10 cellular contexts compared by ENCODE assay signal in the genomic region with DNA sequence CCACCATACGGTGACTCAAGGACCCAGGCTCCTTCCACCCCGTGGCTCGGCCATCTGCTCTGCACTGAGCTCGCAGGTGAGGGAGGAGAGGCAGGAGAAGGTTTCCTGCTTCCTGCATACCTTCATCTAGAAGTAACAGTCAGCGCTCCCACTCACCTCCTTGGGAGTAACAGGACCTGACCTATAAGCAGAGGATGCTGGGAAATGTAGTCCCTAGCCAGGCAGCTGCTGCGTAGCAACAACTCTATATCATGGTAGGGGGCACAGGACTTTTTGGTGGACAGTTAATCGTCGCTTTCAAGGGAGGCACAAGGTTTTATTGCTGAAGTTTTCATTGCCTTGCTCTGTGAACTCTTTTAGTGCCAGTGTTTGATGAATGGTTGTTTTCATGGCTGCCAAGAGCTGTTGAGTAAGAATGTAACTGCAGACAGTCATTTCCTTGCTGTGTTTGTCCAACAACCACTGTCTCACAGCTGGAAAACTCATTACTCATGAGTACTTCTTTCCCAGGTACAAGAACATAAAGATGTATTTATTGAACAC. TPM values are rescaled to one million over a fixed set of nuclear protein-coding genes. Genes with fewer than 3 reads are reported as not detected.
DNase-seq lines count a peak whose midpoint lies in the region; ATAC-seq and TF ChIP-seq lines count a peak whose summit lies in the region.
"Had no signal": no experiment of that assay in that cellular context is flagged by ENCODE, and none has a peak within 500 bp of the region (broad histone marks: within the 10 kb centered on the region; RNA-seq: fewer than 3 reads in every experiment).

No MANE protein-coding gene starts in this region.

- no peaks in the 10 kb centered on the region for H3K36me3 Mint-ChIP-seq in activated naive CD8-positive, alpha-beta T cell treated with anti-CD3 and anti-CD28 coated beads for 36 hours
- H3K36me3 Mint-ChIP-seq in activated CD4-positive, alpha-beta memory T cell treated with anti-CD3 and anti-CD28 coated beads for 36 hours = no peaks in the 10 kb centered on the region
- no peaks in the 10 kb centered on the region for H3K36me3 Mint-ChIP-seq in CD8-positive, alpha-beta memory T cell

- TF ChIP-seq CTCF in gastroesophageal sphincter (IDR thresholded peaks at IDR 0.05) (no peak), prostate gland (IDR thresholded peaks at IDR 0.05) (no peak)

- H3K9me3 ChIP-seq in ES-I3 (ENCODE audit: control insufficient read depth, insufficient read depth, low read length) = no peaks in the 10 kb centered on the region
- no peaks in the 10 kb centered on the region for H3K9me3 ChIP-seq in gastroesophageal sphincter
- H3K9me3 ChIP-seq in prostate gland = no peaks in the 10 kb centered on the region
- no peaks in the 10 kb centered on the region for H3K9me3 ChIP-seq in CD8-positive, alpha-beta memory T cell (ENCODE audit: low read length)
- H3K9me3 ChIP-seq: esophagus squamous epithelium had no signal

- H3K36me3 ChIP-seq in ES-I3 (ENCODE audit: insufficient read depth, low read length) (no peaks in the 10 kb centered on the region), gastroesophageal sphincter (peaks cover 0 to 7% of the 10 kb centered on the region in 2 donors), prostate gland (no peaks in the 10 kb centered on the region)
- H3K36me3 ChIP-seq in CD8-positive, alpha-beta memory T cell (ENCODE audit: insufficient read depth, low read length) = no peaks in the 10 kb centered on the region
- H3K36me3 ChIP-seq: esophagus squamous epithelium had no signal

- POLR2A ChIA-PET in activated CD4-positive, alpha-beta memory T cell treated with anti-CD3 and anti-CD28 coated beads for 36 hours (lab: Charles Lee) = interaction anchor here (0.9 kb wide), 1 partner anchor 10 kb away, joined by 3 read pairs; the partner anchor contains the start of gene ZFYVE27
- POLR2A ChIA-PET in CD8-positive, alpha-beta memory T cell (lab: Charles Lee) = no interaction called here

- peaks cover 2% of the 10 kb centered on the region for H3K4me1 Mint-ChIP-seq in activated naive CD8-positive, alpha-beta T cell treated with anti-CD3 and anti-CD28 coated beads for 36 hours
- H3K4me1 Mint-ChIP-seq in activated CD4-positive, alpha-beta memory T cell treated with anti-CD3 and anti-CD28 coated beads for 36 hours (ENCODE audit: low read depth) = peaks cover 6% of the 10 kb centered on the region
- H3K4me1 Mint-ChIP-seq in CD8-positive, alpha-beta memory T cell = no peaks in the 10 kb centered on the region

- peak; percentile 78 for ATAC-seq in gastroesophageal sphincter
- no peak for ATAC-seq in GM18520 (IDR thresholded peaks at IDR 0.05; ENCODE audit: unreplicated experiment)

- intact Hi-C loops in prostate gland (cut with DNase I) = no loop called here
- intact Hi-C loops in activated CD4-positive, alpha-beta memory T cell treated with anti-CD3 and anti-CD28 coated beads for 36 hours (cut with micrococcal nuclease) = no loop called here

- 46% methylated on average over 6 of the region's 8 CpGs; no CpG with 5 or more reads in 1 of the 2 donors for WGBS in gastroesophageal sphincter (ENCODE audit: low coverage in 1 of 2), 2 donors
- 32% methylated on average over 8 of the region's 8 CpGs for WGBS in prostate gland

- TF ChIP-seq POLR2A in gastroesophageal sphincter (IDR thresholded peaks at IDR 0.05) (no peak), prostate gland (IDR thresholded peaks at IDR 0.05) (peak; percentile 8)

- H3K4me1 ChIP-seq in ES-I3 (ENCODE audit: insufficient read depth, low read length) (no peaks in the 10 kb centered on the region), gastroesophageal sphincter (peaks cover 0 to 43% (median 2%) of the 10 kb centered on the region in 3 donors), prostate gland (replicated peaks) (no peaks in the 10 kb centered on the region)
- no peaks in the 10 kb centered on the region for H3K4me1 ChIP-seq in CD8-positive, alpha-beta memory T cell (ENCODE audit: insufficient read depth, low read length)

- CTCF ChIA-PET in activated CD4-positive, alpha-beta memory T cell treated with anti-CD3 and anti-CD28 coated beads for 36 hours (lab: Charles Lee) = interaction anchor here (0.9 to 16.8 kb wide), 5 partner anchors 8 to 50 kb away, joined by 3 to 588 read pairs (median 3); partner anchors contain the start of genes MARVELD1 and ZFYVE27
- CTCF ChIA-PET in CD8-positive, alpha-beta memory T cell (lab: Charles Lee) = interaction anchor here (1.2 to 2.6 kb wide), 2 partner anchors 17 to 25 kb away, joined by 4 to 10 read pairs; no protein-coding TSS in a partner anchor

- no peak overlapping the region for H3K4me3 Mint-ChIP-seq in activated naive CD8-positive, alpha-beta T cell treated with anti-CD3 and anti-CD28 coated beads for 36 hours
- H3K4me3 Mint-ChIP-seq in activated CD4-positive, alpha-beta memory T cell treated with anti-CD3 and anti-CD28 coated beads for 36 hours = no peak overlapping the region
- H3K4me3 Mint-ChIP-seq in CD8-positive, alpha-beta memory T cell = no peak overlapping the region

- no peaks in the 10 kb centered on the region for H3K9me3 Mint-ChIP-seq in activated naive CD8-positive, alpha-beta T cell treated with anti-CD3 and anti-CD28 coated beads for 36 hours
- no peaks in the 10 kb centered on the region for H3K9me3 Mint-ChIP-seq in activated CD4-positive, alpha-beta memory T cell treated with anti-CD3 and anti-CD28 coated beads for 36 hours
- H3K9me3 Mint-ChIP-seq in CD8-positive, alpha-beta memory T cell = no peaks in the 10 kb centered on the region

- H3K27me3 Mint-ChIP-seq in activated naive CD8-positive, alpha-beta T cell treated with anti-CD3 and anti-CD28 coated beads for 36 hours = peaks cover 11% of the 10 kb centered on the region
- peaks cover 10% of the 10 kb centered on the region for H3K27me3 Mint-ChIP-seq in activated CD4-positive, alpha-beta memory T cell treated with anti-CD3 and anti-CD28 coated beads for 36 hours
- H3K27me3 Mint-ChIP-seq in CD8-positive, alpha-beta memory T cell = peaks cover 5 to 40% of the 10 kb centered on the region in 2 donors

- DNase-seq in RPMI7951 (ENCODE audit: low read depth) (peak; percentile 49), prostate gland (ENCODE audit: low spot score) (peak; percentile 43)
- DNase-seq in activated naive CD8-positive, alpha-beta T cell treated with anti-CD3 and anti-CD28 coated beads for 36 hours = no peak
- no peak for DNase-seq in activated CD4-positive, alpha-beta memory T cell treated with anti-CD3 and anti-CD28 coated beads for 36 hours
- DNase-seq in CD8-positive, alpha-beta memory T cell = no peak
- DNase-seq: esophagus squamous epithelium, KBM-7 had no signal

- H3K9ac ChIP-seq in ES-I3 (ENCODE audit: low read depth, low read length) = peak overlapping the region; percentile 4; the same call in 1 of the 2 replicates

- H3K27me3 ChIP-seq in gastroesophageal sphincter (no peaks in the 10 kb centered on the region), prostate gland (replicated peaks; ENCODE audit: insufficient read depth) (no peaks in the 10 kb centered on the region)
- H3K27me3 ChIP-seq in CD8-positive, alpha-beta memory T cell (ENCODE audit: insufficient read depth, low read length, poor library complexity, severe bottlenecking) = no peaks in the 10 kb centered on the region

- H3K27ac ChIP-seq in gastroesophageal sphincter (peak overlapping the region; percentile 30 to 79 (median 77)), prostate gland (peak overlapping the region; percentile 3 to 53)
- no peak overlapping the region for H3K27ac ChIP-seq in CD8-positive, alpha-beta memory T cell (ENCODE audit: low read depth, low read length)

- no peak overlapping the region for H3K27ac Mint-ChIP-seq in activated naive CD8-positive, alpha-beta T cell treated with anti-CD3 and anti-CD28 coated beads for 36 hours
- H3K27ac Mint-ChIP-seq in activated CD4-positive, alpha-beta memory T cell treated with anti-CD3 and anti-CD28 coated beads for 36 hours = no peak overlapping the region
- H3K27ac Mint-ChIP-seq in CD8-positive, alpha-beta memory T cell = no peak overlapping the region

- H3K4me3 ChIP-seq in gastroesophageal sphincter (no peak overlapping the region), prostate gland (no peak overlapping the region)
- H3K4me3 ChIP-seq in CD8-positive, alpha-beta memory T cell (ENCODE audit: low read length) = no peak overlapping the region

- no peak for TF ChIP-seq EP300 in gastroesophageal sphincter (IDR thresholded peaks at IDR 0.05)

RNA-seq across cellular contexts. Expression of gene ZFYVE27, which starts 10.2 kb away (rescaled TPM):
- 7.0 and 10.3 TPM in 2 replicates for total RNA-seq in RPMI7951 (2014; rRNA removed; shearing (Covaris generic))
- total RNA-seq in gastroesophageal sphincter = 10 to 100 TPM in 3 of 4 donors, 1 to 10 TPM in 1; 6.7 to 24.2 (median 19.2) TPM
- 10 to 100 TPM; 15.3 to 41.4 TPM for total RNA-seq in prostate gland
- total RNA-seq in activated naive CD8-positive, alpha-beta T cell treated with anti-CD3 and anti-CD28 coated beads for 36 hours = 10 to 100 TPM; 20.9 to 22.8 TPM
- 10 to 100 TPM; 20.9 to 22.8 TPM for total RNA-seq in activated CD4-positive, alpha-beta memory T cell treated with anti-CD3 and anti-CD28 coated beads for 36 hours
- total RNA-seq in CD8-positive, alpha-beta memory T cell = 10 to 100 TPM; 27.4 to 28.6 TPM
- 31.4 TPM for polyA plus RNA-seq in CD8-positive, alpha-beta memory T cell

RNA-seq across cellular contexts. Expression of gene MARVELD1, which starts 13.2 kb away (rescaled TPM):
- 29.0 and 41.7 TPM in 2 replicates for total RNA-seq in RPMI7951 (2014; rRNA removed; shearing (Covaris generic))
- total RNA-seq in gastroesophageal sphincter = 100 to 1,000 TPM in 1 of 4 donors, 10 to 100 TPM in 3; 33.8 to 126 (median 58.7) TPM
- total RNA-seq in prostate gland = 10 to 100 TPM; 32.8 to 35.3 TPM
- 1 to 10 TPM; 4.1 to 5.5 TPM for total RNA-seq in activated naive CD8-positive, alpha-beta T cell treated with anti-CD3 and anti-CD28 coated beads for 36 hours
- 1 to 10 TPM; 2.9 to 4.0 TPM for total RNA-seq in activated CD4-positive, alpha-beta memory T cell treated with anti-CD3 and anti-CD28 coated beads for 36 hours
- total RNA-seq in CD8-positive, alpha-beta memory T cell = 1 to 10 TPM; 4.3 to 4.7 TPM
- polyA plus RNA-seq in CD8-positive, alpha-beta memory T cell = 0.15 TPM

RNA-seq across cellular contexts. Expression of gene AVPI1, which starts 39.7 kb away (rescaled TPM):
- total RNA-seq in RPMI7951 (2014; rRNA removed; shearing (Covaris generic)) = 7.6 and 13.2 TPM in 2 replicates
- total RNA-seq in gastroesophageal sphincter (100 to 1,000 TPM in 1 of 4 donors, 10 to 100 TPM in 3; 34.2 to 136 (median 45.4) TPM), prostate gland (10 to 100 TPM; 17.0 to 28.6 TPM)
- 1 to 10 TPM; 3.1 to 3.2 TPM for total RNA-seq in activated naive CD8-positive, alpha-beta T cell treated with anti-CD3 and anti-CD28 coated beads for 36 hours
- total RNA-seq in activated CD4-positive, alpha-beta memory T cell treated with anti-CD3 and anti-CD28 coated beads for 36 hours = 1 to 10 TPM; 1.7 to 2.1 TPM
- total RNA-seq in CD8-positive, alpha-beta memory T cell = 1 to 10 TPM; 2.3 TPM
- polyA plus RNA-seq in CD8-positive, alpha-beta memory T cell = 3.1 TPM

RNA-seq across cellular contexts. Expression of gene SFRP5, which starts 45.1 kb away (rescaled TPM):
- not detected in 2 replicates for total RNA-seq in RPMI7951 (2014; rRNA removed; shearing (Covaris generic))
- total RNA-seq in gastroesophageal sphincter (10 to 100 TPM; 11.9 to 34.4 (median 18.2) TPM), prostate gland (1 to 10 TPM in 1 of 2 donors, under 1 TPM in 1; 0.23 to 3.2 TPM)
- under 1 TPM; 0.22 to 0.27 TPM for total RNA-seq in activated naive CD8-positive, alpha-beta T cell treated with anti-CD3 and anti-CD28 coated beads for 36 hours
- not detected for total RNA-seq in activated CD4-positive, alpha-beta memory T cell treated with anti-CD3 and anti-CD28 coated beads for 36 hours
- total RNA-seq in CD8-positive, alpha-beta memory T cell = not detected
- polyA plus RNA-seq in CD8-positive, alpha-beta memory T cell = 0.54 TPM

Comparison
In these comparisons a context has a peak if more than half of its experiments do, and no peak if none do; other contexts are left out.
1. DNase-seq: peak in RPMI7951 (single experiment) and prostate gland (single experiment); none in activated naive CD8-positive, alpha-beta T cell treated with anti-CD3 and anti-CD28 coated beads for 36 hours (single experiment), activated CD4-positive, alpha-beta memory T cell treated with anti-CD3 and anti-CD28 coated beads for 36 hours (single experiment) and CD8-positive, alpha-beta memory T cell (0 of 5).